2 cellular contexts compared by ENCODE assay signal in the genomic region with DNA sequence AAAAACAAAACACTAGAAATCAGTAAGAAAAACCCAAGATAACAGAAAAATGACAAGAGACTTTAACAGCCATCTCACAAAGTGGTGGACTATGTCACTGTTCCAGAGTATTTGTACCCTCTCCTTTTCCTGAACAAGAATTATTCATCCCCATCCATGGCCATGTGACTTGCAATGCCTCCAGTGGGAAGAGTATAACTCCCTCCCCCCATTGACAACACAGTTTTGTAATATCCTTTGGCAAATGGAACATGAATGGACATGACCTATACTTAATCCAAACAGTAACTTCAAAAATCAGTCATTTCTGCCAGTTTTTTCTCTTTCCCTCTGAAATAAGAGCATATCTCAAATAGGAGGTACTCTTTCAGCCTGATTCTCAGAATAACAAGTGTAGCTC.
TF ChIP-seq lines count a peak whose summit lies in the region.

No MANE protein-coding gene starts in this region.

TF ChIP-seq in IMR-90, 13 proteins besides CTCF, POLR2A, EP300 and RAD21 (continued from another document):
- no peak for TF ChIP-seq CEBPB (IDR thresholded peaks at IDR 0.05; ENCODE audit: low read depth, low read length)
- TF ChIP-seq, protein P1, sequence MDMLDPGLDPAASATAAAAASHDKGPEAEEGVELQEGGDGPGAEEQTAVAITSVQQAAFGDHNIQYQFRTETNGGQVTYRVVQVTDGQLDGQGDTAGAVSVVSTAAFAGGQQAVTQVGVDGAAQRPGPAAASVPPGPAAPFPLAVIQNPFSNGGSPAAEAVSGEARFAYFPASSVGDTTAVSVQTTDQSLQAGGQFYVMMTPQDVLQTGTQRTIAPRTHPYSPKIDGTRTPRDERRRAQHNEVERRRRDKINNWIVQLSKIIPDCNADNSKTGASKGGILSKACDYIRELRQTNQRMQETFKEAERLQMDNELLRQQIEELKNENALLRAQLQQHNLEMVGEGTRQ (IDR thresholded peaks at IDR 0.05; ENCODE audit: low read depth, low read length): peak; percentile 62; the same call in 1 of the 2 replicates

TF ChIP-seq in liver, 16 proteins besides CTCF, POLR2A, EP300 and RAD21 (continued from another document):
- TF ChIP-seq, protein P2, sequence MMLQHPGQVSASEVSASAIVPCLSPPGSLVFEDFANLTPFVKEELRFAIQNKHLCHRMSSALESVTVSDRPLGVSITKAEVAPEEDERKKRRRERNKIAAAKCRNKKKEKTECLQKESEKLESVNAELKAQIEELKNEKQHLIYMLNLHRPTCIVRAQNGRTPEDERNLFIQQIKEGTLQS (IDR thresholded peaks at IDR 0.05): no peak
- TF ChIP-seq JUND (IDR thresholded peaks at IDR 0.05): no peak
- TF ChIP-seq EGR1 (IDR thresholded peaks at IDR 0.05; ENCODE audit: low read depth in 2 of 2): no peak
- TF ChIP-seq FOXA1 (IDR thresholded peaks at IDR 0.05): no peak
- TF ChIP-seq SP1 (IDR thresholded peaks at IDR 0.05): no peak
- no peak for TF ChIP-seq TAF1 (conservative IDR thresholded peaks at IDR 0.05)
- TF ChIP-seq, protein P3, sequence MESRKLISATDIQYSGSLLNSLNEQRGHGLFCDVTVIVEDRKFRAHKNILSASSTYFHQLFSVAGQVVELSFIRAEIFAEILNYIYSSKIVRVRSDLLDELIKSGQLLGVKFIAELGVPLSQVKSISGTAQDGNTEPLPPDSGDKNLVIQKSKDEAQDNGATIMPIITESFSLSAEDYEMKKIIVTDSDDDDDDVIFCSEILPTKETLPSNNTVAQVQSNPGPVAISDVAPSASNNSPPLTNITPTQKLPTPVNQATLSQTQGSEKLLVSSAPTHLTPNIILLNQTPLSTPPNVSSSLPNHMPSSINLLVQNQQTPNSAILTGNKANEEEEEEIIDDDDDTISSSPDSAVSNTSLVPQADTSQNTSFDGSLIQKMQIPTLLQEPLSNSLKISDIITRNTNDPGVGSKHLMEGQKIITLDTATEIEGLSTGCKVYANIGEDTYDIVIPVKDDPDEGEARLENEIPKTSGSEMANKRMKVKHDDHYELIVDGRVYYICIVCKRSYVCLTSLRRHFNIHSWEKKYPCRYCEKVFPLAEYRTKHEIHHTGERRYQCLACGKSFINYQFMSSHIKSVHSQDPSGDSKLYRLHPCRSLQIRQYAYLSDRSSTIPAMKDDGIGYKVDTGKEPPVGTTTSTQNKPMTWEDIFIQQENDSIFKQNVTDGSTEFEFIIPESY (IDR thresholded peaks at IDR 0.05): no peak
- no peak for TF ChIP-seq FOXA2 (IDR thresholded peaks at IDR 0.05)
- TF ChIP-seq RXRA (IDR thresholded peaks at IDR 0.05): peak; percentile 21 to 47
- no peak for TF ChIP-seq HNF4G (IDR thresholded peaks at IDR 0.05)
- no peak for TF ChIP-seq NR2F2 (IDR thresholded peaks at IDR 0.05)
- TF ChIP-seq, protein P4, sequence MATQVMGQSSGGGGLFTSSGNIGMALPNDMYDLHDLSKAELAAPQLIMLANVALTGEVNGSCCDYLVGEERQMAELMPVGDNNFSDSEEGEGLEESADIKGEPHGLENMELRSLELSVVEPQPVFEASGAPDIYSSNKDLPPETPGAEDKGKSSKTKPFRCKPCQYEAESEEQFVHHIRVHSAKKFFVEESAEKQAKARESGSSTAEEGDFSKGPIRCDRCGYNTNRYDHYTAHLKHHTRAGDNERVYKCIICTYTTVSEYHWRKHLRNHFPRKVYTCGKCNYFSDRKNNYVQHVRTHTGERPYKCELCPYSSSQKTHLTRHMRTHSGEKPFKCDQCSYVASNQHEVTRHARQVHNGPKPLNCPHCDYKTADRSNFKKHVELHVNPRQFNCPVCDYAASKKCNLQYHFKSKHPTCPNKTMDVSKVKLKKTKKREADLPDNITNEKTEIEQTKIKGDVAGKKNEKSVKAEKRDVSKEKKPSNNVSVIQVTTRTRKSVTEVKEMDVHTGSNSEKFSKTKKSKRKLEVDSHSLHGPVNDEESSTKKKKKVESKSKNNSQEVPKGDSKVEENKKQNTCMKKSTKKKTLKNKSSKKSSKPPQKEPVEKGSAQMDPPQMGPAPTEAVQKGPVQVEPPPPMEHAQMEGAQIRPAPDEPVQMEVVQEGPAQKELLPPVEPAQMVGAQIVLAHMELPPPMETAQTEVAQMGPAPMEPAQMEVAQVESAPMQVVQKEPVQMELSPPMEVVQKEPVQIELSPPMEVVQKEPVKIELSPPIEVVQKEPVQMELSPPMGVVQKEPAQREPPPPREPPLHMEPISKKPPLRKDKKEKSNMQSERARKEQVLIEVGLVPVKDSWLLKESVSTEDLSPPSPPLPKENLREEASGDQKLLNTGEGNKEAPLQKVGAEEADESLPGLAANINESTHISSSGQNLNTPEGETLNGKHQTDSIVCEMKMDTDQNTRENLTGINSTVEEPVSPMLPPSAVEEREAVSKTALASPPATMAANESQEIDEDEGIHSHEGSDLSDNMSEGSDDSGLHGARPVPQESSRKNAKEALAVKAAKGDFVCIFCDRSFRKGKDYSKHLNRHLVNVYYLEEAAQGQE (IDR thresholded peaks at IDR 0.05): no peak
- TF ChIP-seq, protein P5, sequence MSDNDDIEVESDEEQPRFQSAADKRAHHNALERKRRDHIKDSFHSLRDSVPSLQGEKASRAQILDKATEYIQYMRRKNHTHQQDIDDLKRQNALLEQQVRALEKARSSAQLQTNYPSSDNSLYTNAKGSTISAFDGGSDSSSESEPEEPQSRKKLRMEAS (IDR thresholded peaks at IDR 0.05): no peak
- TF ChIP-seq GABPA (IDR thresholded peaks at IDR 0.05 in 1 of 2, conservative IDR thresholded peaks at IDR 0.05 in 1 of 2): peak in 1 of 2 donors; percentile 26
- TF ChIP-seq YY1 (IDR thresholded peaks at IDR 0.05): peak; percentile 56
TF ChIP-seq in liver: peak in this region for 4.
